ENCODE assay signal across 23 cellular contexts in genomic region chr20:4912380-4913142, GRCh38.
DNase-seq lines count a peak whose midpoint lies in the region; ATAC-seq and TF ChIP-seq lines count a peak whose summit lies in the region.
"Had no signal": no experiment of that assay in that cellular context is flagged by ENCODE, and none has a peak within 500 bp of the region (broad histone marks: within the 10 kb centered on the region; RNA-seq: fewer than 3 reads in every experiment).

No MANE protein-coding gene starts in this region.

- no peak overlapping the region for H2AFZ ChIP-seq in SK-N-SH (ENCODE audit: low read depth)
- no peak overlapping the region for H2AFZ ChIP-seq in GM23338

- H3K4me3 ChIP-seq in SK-N-SH (ENCODE audit: low read depth in 2 of 2, low read length in 1 of 2) (no peak overlapping the region), GM23338 (no peak overlapping the region)
- H3K4me3 ChIP-seq: stomach, thyroid gland had no signal

- CTCF ChIA-PET in SK-N-SH (lab: Yijun Ruan, JAX): no interaction called here

- H3K4me1 Mint-ChIP-seq in GM23338 (peaks cover 9% of the 10 kb centered on the region), immature natural killer cell (peaks cover 11 to 26% of the 10 kb centered on the region in 2 donors)

- no peak overlapping the region for H3K9ac ChIP-seq in SK-N-SH

- H3K9me2 ChIP-seq in SK-N-SH (no peaks in the 10 kb centered on the region), GM23338 (ENCODE audit: insufficient read depth) (no peaks in the 10 kb centered on the region)

- no peak for ATAC-seq in SK-N-SH treated with all-trans-retinoic acid at 6 μM for 48 hours
- peak; percentile 34; the same call in 2 of the 3 replicates for ATAC-seq in GM23338
- ATAC-seq: esophagus mucosa had no signal

- H3F3A ChIP-seq in SK-N-SH (replicated peaks; ENCODE audit: insufficient read depth): peaks cover 3% of the 10 kb centered on the region
- H3F3A ChIP-seq in GM23338 (replicated peaks; ENCODE audit: low read depth): no peaks in the 10 kb centered on the region

- TF ChIP-seq CTCF in SK-N-SH (IDR thresholded peaks at IDR 0.05) (no peak), GM23338 (conservative IDR thresholded peaks at IDR 0.05; ENCODE audit: low read depth in 2 of 2) (no peak)

- H3K27me3 ChIP-seq in SK-N-SH (ENCODE audit: insufficient read depth) (no peaks in the 10 kb centered on the region), GM23338 (ENCODE audit: insufficient read depth) (no peaks in the 10 kb centered on the region)
- H3K27me3 ChIP-seq: BE2C, stomach, thyroid gland had no signal

- no peaks in the 10 kb centered on the region for H3K4me1 ChIP-seq in SK-N-SH (ENCODE audit: control insufficient read depth in 1 of 2, insufficient read depth in 2 of 2, low read depth in 1 of 2, low read length in 1 of 2)
- H3K4me1 ChIP-seq in GM23338 (ENCODE audit: insufficient read depth): peaks cover 9% of the 10 kb centered on the region; the same call in 1 of the 2 replicates
- H3K4me1 ChIP-seq: BE2C had no signal

- POLR2A ChIA-PET in SK-N-SH (lab: Yijun Ruan, JAX): no interaction called here

- no peaks in the 10 kb centered on the region for H3K9me3 ChIP-seq in SK-N-SH
- H3K9me3 ChIP-seq: BE2C, stomach, thyroid gland had no signal

- DNase-seq in SK-N-SH: no peak
- no peak for DNase-seq in GM23338 (ENCODE audit: low spot score)
- peak; percentile 74 for DNase-seq in NCI-H69 (lab: John Stamatoyannopoulos, UW)
- DNase-seq in immature natural killer cell: no peak
- no peak for DNase-seq in NCI-H510A treated with DMSO at 0.1 percent for 48 hours (lab: John Stamatoyannopoulos, UW)
- DNase-seq in A172 (ENCODE audit: low spot score): no peak
- DNase-seq in GM03348 (ENCODE audit: low spot score): no peak
- DNase-seq: activated CD4-positive, alpha-beta T cell treated with anti-CD3 and anti-CD28 coated beads for 4 hours; activated CD8-positive, alpha-beta memory T cell treated with anti-CD3 and anti-CD28 coated beads, Interleukin-2, amount 50 U/mL, for 48 hours; aorta; BE2C; DMS153; foreskin fibroblast; head of caudate nucleus; NCI-H1048; NCI-H187 treated with DMSO at 0.1 percent for 48 hours; stomach; thyroid gland had no signal

- no peak overlapping the region for H3K4me3 Mint-ChIP-seq in GM23338
- peak overlapping the region in 2 of 5 donors; percentile 11 to 52 for H3K4me3 Mint-ChIP-seq in immature natural killer cell
- H3K4me3 Mint-ChIP-seq: natural killer cell treated with Interleukin-12 subunit alpha and Interleukin-12 subunit beta and Interleukin-15 and Interleukin-18, amount 100 ng/mL, for 72 hours had no signal

- H3K4me2 ChIP-seq in SK-N-SH: no peak overlapping the region
- H3K4me2 ChIP-seq in GM23338: no peak overlapping the region

- no peaks in the 10 kb centered on the region for H3K79me2 ChIP-seq in SK-N-SH (ENCODE audit: insufficient read depth)
- H3K79me2 ChIP-seq in GM23338 (replicated peaks; ENCODE audit: insufficient read depth): no peaks in the 10 kb centered on the region

- H3K27ac Mint-ChIP-seq in GM23338: no peak overlapping the region
- peak overlapping the region in 4 of 6 donors; percentile 32 to 71 (median 52) for H3K27ac Mint-ChIP-seq in immature natural killer cell
- H3K27ac Mint-ChIP-seq: natural killer cell treated with Interleukin-12 subunit alpha and Interleukin-12 subunit beta and Interleukin-15 and Interleukin-18, amount 100 ng/mL, for 72 hours had no signal

- H4K20me1 ChIP-seq in SK-N-SH (ENCODE audit: insufficient read depth): no peaks in the 10 kb centered on the region
- no peaks in the 10 kb centered on the region for H4K20me1 ChIP-seq in GM23338 (replicated peaks; ENCODE audit: insufficient read depth)

- H3K36me3 ChIP-seq in SK-N-SH (replicated peaks in 1 of 2; ENCODE audit: control insufficient read depth in 1 of 2, insufficient read depth in 2 of 2, low read length in 1 of 2) (peaks cover 0 to 12% of the 10 kb centered on the region in 2 experiments), GM23338 (ENCODE audit: insufficient read depth) (no peaks in the 10 kb centered on the region)
- H3K36me3 ChIP-seq: BE2C, thyroid gland had no signal

- H3K27me3 Mint-ChIP-seq in GM23338 (ENCODE audit: insufficient read depth, low read depth, poor library complexity) (peaks cover 2% of the 10 kb centered on the region), immature natural killer cell (ENCODE audit: low read depth in 3 of 3) (no peaks in the 10 kb centered on the region)
- H3K27me3 Mint-ChIP-seq: natural killer cell treated with Interleukin-12 subunit alpha and Interleukin-12 subunit beta and Interleukin-15 and Interleukin-18, amount 100 ng/mL, for 72 hours had no signal

- TF ChIP-seq RAD21 in SK-N-SH (IDR thresholded peaks at IDR 0.05; ENCODE audit: low read length): no peak

- WGBS in SK-N-SH (ENCODE audit: low lambda C conversion rate): 98% methylated on average over 15 of the region's 15 CpGs

- H3K9me3 Mint-ChIP-seq in GM23338 (no peaks in the 10 kb centered on the region), immature natural killer cell (no peaks in the 10 kb centered on the region)
- H3K9me3 Mint-ChIP-seq: activated naive CD4-positive, alpha-beta T cell treated with anti-CD3 and anti-CD28 coated beads, Interleukin-2, amount 50 U/mL, for 72 hours; natural killer cell treated with Interleukin-12 subunit alpha and Interleukin-12 subunit beta and Interleukin-15 and Interleukin-18, amount 100 ng/mL, for 72 hours had no signal

- H3K36me3 Mint-ChIP-seq in GM23338 (ENCODE audit: low read depth): peaks cover 10% of the 10 kb centered on the region; the same call in 1 of the 3 replicates
- H3K36me3 Mint-ChIP-seq in immature natural killer cell: peaks cover 10 to 26% (median 12%) of the 10 kb centered on the region in 3 donors
- H3K36me3 Mint-ChIP-seq: natural killer cell treated with Interleukin-12 subunit alpha and Interleukin-12 subunit beta and Interleukin-15 and Interleukin-18, amount 100 ng/mL, for 72 hours had no signal

- TF ChIP-seq EP300 in SK-N-SH (IDR thresholded peaks at IDR 0.05; ENCODE audit: borderline replicate concordance in 1 of 2, low read depth in 1 of 2, low read length in 1 of 2): no peak

- H3K27ac ChIP-seq in SK-N-SH (ENCODE audit: low read depth in 2 of 2, low read length in 1 of 2): no peak overlapping the region
- H3K27ac ChIP-seq in GM23338 (ENCODE audit: low read depth): no peak overlapping the region
- H3K27ac ChIP-seq: RWPE1, stomach, thyroid gland had no signal

TF ChIP-seq in SK-N-SH treated with all-trans-retinoic acid at 6 μM for 48 hours, 23 proteins besides CTCF, POLR2A, EP300 and RAD21:
- TF ChIP-seq ZNF8 (CRISPR knock-in tag; IDR thresholded peaks at IDR 0.05): no peak
- TF ChIP-seq ZFP3 (CRISPR knock-in tag; IDR thresholded peaks at IDR 0.05): 0 out of 2 replicates have a peak, but pooled peaks have one; percentile 26

TF ChIP-seq in SK-N-SH, 30 proteins besides CTCF, POLR2A, EP300 and RAD21 (continues in another document):
- TF ChIP-seq CHD2 (IDR thresholded peaks at IDR 0.05; ENCODE audit: low read length, partially characterized antibody) (no peak), IRF3 (IDR thresholded peaks at IDR 0.05; ENCODE audit: low read depth, low read length) (no peak), FOSL2 (IDR thresholded peaks at IDR 0.05; ENCODE audit: borderline replicate concordance, low read depth) (no peak), FOXM1 (IDR thresholded peaks at IDR 0.05; ENCODE audit: low read depth) (no peak), RFX5 (IDR thresholded peaks at IDR 0.05; ENCODE audit: low read length) (no peak), NFIC (IDR thresholded peaks at IDR 0.05; ENCODE audit: borderline replicate concordance) (no peak)
- TF ChIP-seq, protein P1, sequence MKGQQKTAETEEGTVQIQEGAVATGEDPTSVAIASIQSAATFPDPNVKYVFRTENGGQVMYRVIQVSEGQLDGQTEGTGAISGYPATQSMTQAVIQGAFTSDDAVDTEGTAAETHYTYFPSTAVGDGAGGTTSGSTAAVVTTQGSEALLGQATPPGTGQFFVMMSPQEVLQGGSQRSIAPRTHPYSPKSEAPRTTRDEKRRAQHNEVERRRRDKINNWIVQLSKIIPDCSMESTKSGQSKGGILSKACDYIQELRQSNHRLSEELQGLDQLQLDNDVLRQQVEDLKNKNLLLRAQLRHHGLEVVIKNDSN (IDR thresholded peaks at IDR 0.05; ENCODE audit: borderline replicate concordance, low read depth): no peak

TF ChIP-seq in GM23338, 12 proteins besides CTCF, POLR2A, EP300 and RAD21:
- TF ChIP-seq EZH2 (IDR thresholded peaks at IDR 0.05; ENCODE audit: low read depth, unreplicated experiment) (no peak), JUNB (IDR thresholded peaks at IDR 0.05; ENCODE audit: unreplicated experiment) (no peak), CREB1 (CRISPR knock-in tag; IDR thresholded peaks at IDR 0.05; ENCODE audit: low read depth) (no peak), ZNF331 (CRISPR knock-in tag; IDR thresholded peaks at IDR 0.05; ENCODE audit: low read depth) (no peak), EZH2phosphoT487 (IDR thresholded peaks at IDR 0.05; ENCODE audit: unreplicated experiment) (no peak), NANOG (IDR thresholded peaks at IDR 0.05; ENCODE audit: borderline replicate concordance) (no peak)
TF ChIP-seq in GM23338: peak in this region for 0.
